ENCODE assay signal across 10 cellular contexts in genomic region chr20:1389703-1390385, GRCh38. TPM values are rescaled to one million over a fixed set of nuclear protein-coding genes. Genes with fewer than 3 reads are reported as not detected.
DNase-seq lines count a peak whose midpoint lies in the region; ATAC-seq and TF ChIP-seq lines count a peak whose summit lies in the region.
"Had no signal": no experiment of that assay in that cellular context is flagged by ENCODE, and none has a peak within 500 bp of the region (broad histone marks: within the 10 kb centered on the region; RNA-seq: fewer than 3 reads in every experiment).

No MANE protein-coding gene starts in this region.

- intact Hi-C loops in esophagus squamous epithelium (cut with DNase I) = loop anchor here (10.0 kb wide), 1 partner anchor 75 kb away; no protein-coding TSS in a partner anchor

- H3K4me3 ChIP-seq in DOHH2 (ENCODE audit: low read length) (no peak overlapping the region; the same call in 1 of the 2 replicates), esophagus squamous epithelium (peak overlapping the region in 1 of 4 donors; percentile 38)
- H3K4me3 ChIP-seq: testis had no signal

- H4K20me1 ChIP-seq in DOHH2 (ENCODE audit: control insufficient read depth, insufficient read depth, low read depth, low read length) = peaks cover 55% of the 10 kb centered on the region

- 26 to 40% methylated on average over 3 to 6 of the region's 6 CpGs for WGBS in esophagus squamous epithelium, 2 donors

- H3F3A ChIP-seq in DOHH2 (ENCODE audit: control insufficient read depth, insufficient read depth) = no peaks in the 10 kb centered on the region

- H3K4me2 ChIP-seq in DOHH2 (ENCODE audit: low read length) = peak overlapping the region; percentile 46

- TF ChIP-seq CTCF in DOHH2 (IDR thresholded peaks at IDR 0.05; ENCODE audit: low read depth, low read length, poor library complexity, severe bottlenecking) = no peak
- no peak for TF ChIP-seq CTCF in RWPE1 (conservative IDR thresholded peaks at IDR 0.05; ENCODE audit: low read depth)
- TF ChIP-seq CTCF in esophagus squamous epithelium (IDR thresholded peaks at IDR 0.05) = peak in 1 of 6 experiments; percentile 30

- DNase-seq in RWPE1 (ENCODE audit: low spot score) (no peak), esophagus squamous epithelium (lab: John Stamatoyannopoulos, UW) (no peak), putamen (ENCODE audit: low spot score) (peak; percentile 70), AG08396 (ENCODE audit: low spot score) (no peak), NCI-H187 treated with DMSO at 0.1 percent for 48 hours (lab: John Stamatoyannopoulos, UW) (no peak), amniotic stem cell (lab: John Stamatoyannopoulos, UW) (no peak)
- DNase-seq: MM.1S, testis had no signal

- peaks cover 47% of the 10 kb centered on the region for H3K4me1 ChIP-seq in DOHH2 (ENCODE audit: control insufficient read depth, low read length)
- peaks cover 25 to 84% (median 46%) of the 10 kb centered on the region in 3 donors for H3K4me1 ChIP-seq in esophagus squamous epithelium

- peaks cover 80% of the 10 kb centered on the region for H3K79me2 ChIP-seq in DOHH2 (ENCODE audit: control insufficient read depth, low read length)

- H3K9me3 ChIP-seq in DOHH2 (ENCODE audit: control insufficient read depth, insufficient read depth, low read length) (no peaks in the 10 kb centered on the region), esophagus squamous epithelium (no peaks in the 10 kb centered on the region)
- H3K9me3 ChIP-seq: testis had no signal

- no peak for TF ChIP-seq POLR2A in esophagus squamous epithelium (IDR thresholded peaks at IDR 0.05)

- H3K36me3 ChIP-seq in DOHH2 (ENCODE audit: control insufficient read depth, low read length) = peaks cover 55% of the 10 kb centered on the region
- peaks cover 0 to 21% (median 0%) of the 10 kb centered on the region in 3 donors for H3K36me3 ChIP-seq in esophagus squamous epithelium

- CTCF ChIA-PET in RWPE1 (lab: Yijun Ruan, JAX) = interaction anchor here (0.6 kb wide), 1 partner anchor 47 kb away, joined by 8 read pairs; no protein-coding TSS in a partner anchor

- ATAC-seq in GM21515 (IDR thresholded peaks at IDR 0.05; ENCODE audit: unreplicated experiment) = no peak

- H3K27ac ChIP-seq in DOHH2 (ENCODE audit: low read depth, low read length) (no peak overlapping the region), RWPE1 (peak overlapping the region; percentile 39), esophagus squamous epithelium (peak overlapping the region; percentile 6 to 92 (median 86))

- H3K27me3 ChIP-seq in DOHH2 (ENCODE audit: control insufficient read depth, low read length) (no peaks in the 10 kb centered on the region), esophagus squamous epithelium (no peaks in the 10 kb centered on the region)
- H3K27me3 ChIP-seq: testis had no signal

- POLR2A ChIA-PET in RWPE1 (lab: Yijun Ruan, JAX; ENCODE audit: low non-redundant PET) = no interaction called here

- no peaks in the 10 kb centered on the region for H3K9me2 ChIP-seq in DOHH2 (replicated peaks; ENCODE audit: control insufficient read depth, low read length)

RNA-seq across cellular contexts. Expression of gene FKBP1A, which starts 3.0 kb away (rescaled TPM):
- 100 to 1,000 TPM in 3 of 4 donors, 10 to 100 TPM in 1; 76.2 to 132 (median 102) TPM for total RNA-seq in esophagus squamous epithelium
